In genomic region chr3:123333401-123333800, GRCh38 we compare ENCODE assay signal across 1 cellular context.
TF ChIP-seq lines count a peak whose summit lies in the region.

No MANE protein-coding gene starts in this region.

TF ChIP-seq in SK-N-SH treated with all-trans-retinoic acid at 6 μM for 48 hours, 23 proteins besides CTCF, POLR2A, EP300 and RAD21 (continued from another document):
- TF ChIP-seq CSRNP3 (CRISPR knock-in tag; IDR thresholded peaks at IDR 0.05), result no peak
- TF ChIP-seq CREB5 (CRISPR knock-in tag; IDR thresholded peaks at IDR 0.05; ENCODE audit: low read depth), result no peak
- no peak for TF ChIP-seq TCF4 (CRISPR knock-in tag; IDR thresholded peaks at IDR 0.05; ENCODE audit: borderline replicate concordance)
